Comparison of ENCODE assay signal across 8 cellular contexts in genomic region chr20:25862967-25863530, GRCh38.
A peak's percentile ranks its signal among the peaks of the same experiment; 100 is the strongest.
DNase-seq lines count a peak whose midpoint lies in the region; ATAC-seq, FAIRE-seq and TF ChIP-seq lines count a peak whose summit lies in the region.
"Not testable (repeated sequence)": the region's sequence is repeated elsewhere in the genome, so short reads cannot be mapped to it uniquely, and the experiment has no call there.

No MANE protein-coding gene starts in this region.

- H3K27ac ChIP-seq in colonic mucosa; smooth muscle cell (ENCODE audit: low read depth): not testable (repeated sequence)

- not testable (repeated sequence) for H3K36me3 ChIP-seq in colonic mucosa; kidney epithelial cell (ENCODE audit: control insufficient read depth, insufficient read depth, low read length); smooth muscle cell (ENCODE audit: low read depth)

- peaks cover 22% of the 10 kb centered on the region for H3K27me3 ChIP-seq in colonic mucosa
- H3K27me3 ChIP-seq in kidney epithelial cell (ENCODE audit: control insufficient read depth, insufficient read depth, low read length): peaks cover 81% of the 10 kb centered on the region
- H3K27me3 ChIP-seq in smooth muscle cell (ENCODE audit: low read depth): peaks cover 15% of the 10 kb centered on the region

- peak overlapping the region; percentile 72 for H2AFZ ChIP-seq in smooth muscle cell (ENCODE audit: low read depth)

- H3K4me1 ChIP-seq in colonic mucosa; smooth muscle cell (ENCODE audit: low read depth): not testable (repeated sequence)

- WGBS in smooth muscle cell (ENCODE audit: low lambda C conversion rate): 3% methylated on average over 53 of the region's 53 CpGs

- not testable (repeated sequence) for TF ChIP-seq CTCF in colonic mucosa (IDR thresholded peaks at IDR 0.05); kidney epithelial cell (IDR thresholded peaks at IDR 0.05; ENCODE audit: insufficient read depth, low read length, poor library complexity, severe bottlenecking); smooth muscle cell (IDR thresholded peaks at IDR 0.05; ENCODE audit: borderline replicate concordance, insufficient read depth, poor library complexity, severe bottlenecking)

- DNase-seq in A172 (ENCODE audit: low spot score) (peak; percentile 80), HTR-8/SVneo (ENCODE audit: insufficient read length, low spot score) (peak; percentile 38), NCI-H82 treated with DMSO at 0.1 percent for 48 hours (lab: John Stamatoyannopoulos, UW; ENCODE audit: unreplicated experiment) (peak; percentile 30), colonic mucosa (peak; percentile 89), smooth muscle cell (lab: John Stamatoyannopoulos, UW; ENCODE audit: unreplicated experiment) (peak; percentile 65)
- DNase-seq in activated CD4-positive, alpha-beta T cell treated with anti-CD3 and anti-CD28 coated beads, Interleukin-2, amount 50 U/mL, for 4 hours: peak; percentile 69 to 71
- DNase-seq in kidney epithelial cell (ENCODE audit: low read depth): not testable (repeated sequence)

- H3K9me3 ChIP-seq in colonic mucosa; smooth muscle cell (replicated peaks; ENCODE audit: low read depth): not testable (repeated sequence)

- intact Hi-C loops in colonic mucosa (cut with DNase I): not testable (repeated sequence)

- H3K4me2 ChIP-seq in smooth muscle cell: peak overlapping the region; percentile 94

- not testable (repeated sequence) for H3K79me2 ChIP-seq in smooth muscle cell (ENCODE audit: low read depth)

- H3K4me3 ChIP-seq in colonic mucosa (peak overlapping the region; percentile 34), kidney epithelial cell (ENCODE audit: low read depth, low read length) (peak overlapping the region; percentile 29), smooth muscle cell (peak overlapping the region; percentile 47)

- H3K9ac ChIP-seq in colonic mucosa (ENCODE audit: low read depth in 2 of 2, low read length in 2 of 2): peak overlapping the region in 1 of 2 donors; percentile 24
- H3K9ac ChIP-seq in smooth muscle cell (ENCODE audit: low read depth): not testable (repeated sequence)

- not testable (repeated sequence) for H4K20me1 ChIP-seq in smooth muscle cell (ENCODE audit: low read depth)

- peak; percentile 41 for ATAC-seq in GM18858 (IDR thresholded peaks at IDR 0.05; ENCODE audit: unreplicated experiment)

- not testable (repeated sequence) for H3F3A ChIP-seq in smooth muscle cell (ENCODE audit: low read depth)

- peak; percentile 57 for FAIRE-seq in HTR-8/SVneo (lab: Jason Lieb, UNC)
